In the genomic region with DNA sequence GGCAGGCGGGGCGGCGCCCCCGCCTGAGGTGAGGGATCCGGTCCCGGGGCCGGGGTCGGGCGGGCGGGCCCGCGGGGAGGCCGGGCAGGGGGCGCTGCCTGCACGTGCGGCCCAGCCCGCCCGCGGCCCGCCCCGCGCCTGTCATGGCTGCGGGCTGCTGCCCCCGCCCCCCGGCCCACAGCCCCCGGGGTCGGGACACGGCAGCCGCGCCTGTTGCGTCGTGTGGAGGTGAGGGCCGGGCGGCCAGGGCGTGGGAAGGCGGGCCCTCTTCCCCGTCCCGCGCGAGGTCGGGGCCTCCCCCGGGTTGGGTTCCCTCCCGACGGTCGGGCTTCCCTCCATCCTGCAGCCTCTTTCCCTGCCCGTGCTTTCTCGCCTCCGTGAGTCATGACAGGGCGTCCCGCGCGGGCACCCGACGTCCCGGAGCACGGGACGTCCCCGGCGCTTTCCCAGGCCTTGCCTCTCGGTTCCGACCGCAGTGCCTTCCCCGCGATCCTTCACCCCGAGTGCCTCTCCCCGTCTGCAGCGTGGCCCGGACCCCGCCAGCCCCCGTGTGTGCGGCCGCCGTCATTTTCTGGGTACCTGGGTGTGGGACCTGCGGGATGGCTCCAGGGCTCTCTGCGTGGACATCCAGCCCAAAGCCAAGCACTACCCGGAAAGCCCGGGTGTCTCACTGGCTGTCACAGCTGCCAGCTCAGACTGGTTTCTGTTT, we compare ENCODE assay signal across 1 cellular context.
TF ChIP-seq lines count a peak whose summit lies in the region.

No MANE protein-coding gene starts in this region.

TF ChIP-seq in HepG2, 621 proteins besides CTCF, POLR2A, EP300 and RAD21 (continued from another document and continues in another):
- TF ChIP-seq, protein P1, sequence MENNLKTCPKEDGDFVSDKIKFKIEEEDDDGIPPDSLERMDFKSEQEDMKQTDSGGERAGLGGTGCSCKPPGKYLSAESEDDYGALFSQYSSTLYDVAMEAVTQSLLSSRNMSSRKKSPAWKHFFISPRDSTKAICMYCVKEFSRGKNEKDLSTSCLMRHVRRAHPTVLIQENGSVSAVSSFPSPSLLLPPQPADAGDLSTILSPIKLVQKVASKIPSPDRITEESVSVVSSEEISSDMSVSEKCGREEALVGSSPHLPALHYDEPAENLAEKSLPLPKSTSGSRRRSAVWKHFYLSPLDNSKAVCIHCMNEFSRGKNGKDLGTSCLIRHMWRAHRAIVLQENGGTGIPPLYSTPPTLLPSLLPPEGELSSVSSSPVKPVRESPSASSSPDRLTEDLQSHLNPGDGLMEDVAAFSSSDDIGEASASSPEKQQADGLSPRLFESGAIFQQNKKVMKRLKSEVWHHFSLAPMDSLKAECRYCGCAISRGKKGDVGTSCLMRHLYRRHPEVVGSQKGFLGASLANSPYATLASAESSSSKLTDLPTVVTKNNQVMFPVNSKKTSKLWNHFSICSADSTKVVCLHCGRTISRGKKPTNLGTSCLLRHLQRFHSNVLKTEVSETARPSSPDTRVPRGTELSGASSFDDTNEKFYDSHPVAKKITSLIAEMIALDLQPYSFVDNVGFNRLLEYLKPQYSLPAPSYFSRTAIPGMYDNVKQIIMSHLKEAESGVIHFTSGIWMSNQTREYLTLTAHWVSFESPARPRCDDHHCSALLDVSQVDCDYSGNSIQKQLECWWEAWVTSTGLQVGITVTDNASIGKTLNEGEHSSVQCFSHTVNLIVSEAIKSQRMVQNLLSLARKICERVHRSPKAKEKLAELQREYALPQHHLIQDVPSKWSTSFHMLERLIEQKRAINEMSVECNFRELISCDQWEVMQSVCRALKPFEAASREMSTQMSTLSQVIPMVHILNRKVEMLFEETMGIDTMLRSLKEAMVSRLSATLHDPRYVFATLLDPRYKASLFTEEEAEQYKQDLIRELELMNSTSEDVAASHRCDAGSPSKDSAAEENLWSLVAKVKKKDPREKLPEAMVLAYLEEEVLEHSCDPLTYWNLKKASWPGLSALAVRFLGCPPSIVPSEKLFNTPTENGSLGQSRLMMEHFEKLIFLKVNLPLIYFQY (CRISPR knock-in tag; IDR thresholded peaks at IDR 0.05; ENCODE audit: borderline replicate concordance) = no peak
- TF ChIP-seq, protein P2, sequence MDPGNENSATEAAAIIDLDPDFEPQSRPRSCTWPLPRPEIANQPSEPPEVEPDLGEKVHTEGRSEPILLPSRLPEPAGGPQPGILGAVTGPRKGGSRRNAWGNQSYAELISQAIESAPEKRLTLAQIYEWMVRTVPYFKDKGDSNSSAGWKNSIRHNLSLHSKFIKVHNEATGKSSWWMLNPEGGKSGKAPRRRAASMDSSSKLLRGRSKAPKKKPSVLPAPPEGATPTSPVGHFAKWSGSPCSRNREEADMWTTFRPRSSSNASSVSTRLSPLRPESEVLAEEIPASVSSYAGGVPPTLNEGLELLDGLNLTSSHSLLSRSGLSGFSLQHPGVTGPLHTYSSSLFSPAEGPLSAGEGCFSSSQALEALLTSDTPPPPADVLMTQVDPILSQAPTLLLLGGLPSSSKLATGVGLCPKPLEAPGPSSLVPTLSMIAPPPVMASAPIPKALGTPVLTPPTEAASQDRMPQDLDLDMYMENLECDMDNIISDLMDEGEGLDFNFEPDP (CRISPR knock-in tag; conservative IDR thresholded peaks at IDR 0.05) = 0 out of 2 replicates have a peak, but pooled peaks have one; percentile 75
- TF ChIP-seq ZFP36L2 (CRISPR knock-in tag; IDR thresholded peaks at IDR 0.05) = no peak
- TF ChIP-seq, protein P3, sequence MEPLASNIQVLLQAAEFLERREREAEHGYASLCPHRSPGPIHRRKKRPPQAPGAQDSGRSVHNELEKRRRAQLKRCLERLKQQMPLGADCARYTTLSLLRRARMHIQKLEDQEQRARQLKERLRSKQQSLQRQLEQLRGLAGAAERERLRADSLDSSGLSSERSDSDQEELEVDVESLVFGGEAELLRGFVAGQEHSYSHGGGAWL (CRISPR knock-in tag; IDR thresholded peaks at IDR 0.05) = peak; percentile 77; the same call in 1 of the 2 replicates
- no peak for TF ChIP-seq GTF2F1 (IDR thresholded peaks at IDR 0.05; ENCODE audit: low read length)
- 0 out of 2 replicates have a peak, but pooled peaks have one; percentile 32 for TF ChIP-seq CC2D1A (CRISPR knock-in tag; IDR thresholded peaks at IDR 0.05)
- 0 out of 2 replicates have a peak, but pooled peaks have one; percentile 16 for TF ChIP-seq ZNF607 (CRISPR knock-in tag; IDR thresholded peaks at IDR 0.05; ENCODE audit: borderline replicate concordance)
- no peak for TF ChIP-seq ZNF12 (CRISPR knock-in tag; IDR thresholded peaks at IDR 0.05)
- no peak for TF ChIP-seq MLLT10 (CRISPR knock-in tag; IDR thresholded peaks at IDR 0.05)
- TF ChIP-seq FOXC1 (CRISPR knock-in tag; IDR thresholded peaks at IDR 0.05; ENCODE audit: borderline replicate concordance) = peak; percentile 73; the same call in 1 of the 2 replicates
- TF ChIP-seq, protein P4, sequence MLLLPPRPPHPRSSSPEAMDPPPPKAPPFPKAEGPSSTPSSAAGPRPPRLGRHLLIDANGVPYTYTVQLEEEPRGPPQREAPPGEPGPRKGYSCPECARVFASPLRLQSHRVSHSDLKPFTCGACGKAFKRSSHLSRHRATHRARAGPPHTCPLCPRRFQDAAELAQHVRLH (CRISPR knock-in tag; IDR thresholded peaks at IDR 0.05; ENCODE audit: borderline replicate concordance, low read depth) = 0 out of 2 replicates have a peak, but pooled peaks have one; percentile 15
- TF ChIP-seq, protein P5, sequence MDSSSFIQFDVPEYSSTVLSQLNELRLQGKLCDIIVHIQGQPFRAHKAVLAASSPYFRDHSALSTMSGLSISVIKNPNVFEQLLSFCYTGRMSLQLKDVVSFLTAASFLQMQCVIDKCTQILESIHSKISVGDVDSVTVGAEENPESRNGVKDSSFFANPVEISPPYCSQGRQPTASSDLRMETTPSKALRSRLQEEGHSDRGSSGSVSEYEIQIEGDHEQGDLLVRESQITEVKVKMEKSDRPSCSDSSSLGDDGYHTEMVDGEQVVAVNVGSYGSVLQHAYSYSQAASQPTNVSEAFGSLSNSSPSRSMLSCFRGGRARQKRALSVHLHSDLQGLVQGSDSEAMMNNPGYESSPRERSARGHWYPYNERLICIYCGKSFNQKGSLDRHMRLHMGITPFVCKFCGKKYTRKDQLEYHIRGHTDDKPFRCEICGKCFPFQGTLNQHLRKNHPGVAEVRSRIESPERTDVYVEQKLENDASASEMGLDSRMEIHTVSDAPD (CRISPR knock-in tag; IDR thresholded peaks at IDR 0.05) = no peak
- TF ChIP-seq ZNF883 (CRISPR knock-in tag; IDR thresholded peaks at IDR 0.05; ENCODE audit: not compliant biosample characterization) = peak; percentile 69
- TF ChIP-seq ZNF598 (CRISPR knock-in tag; IDR thresholded peaks at IDR 0.05; ENCODE audit: borderline replicate concordance) = 0 out of 2 replicates have a peak, but pooled peaks have one; percentile 43
- TF ChIP-seq MXI1 (IDR thresholded peaks at IDR 0.05; ENCODE audit: borderline replicate concordance, low read depth, low read length) = peak; percentile 20; the same call in 1 of the 3 replicates
- TF ChIP-seq, protein P6, sequence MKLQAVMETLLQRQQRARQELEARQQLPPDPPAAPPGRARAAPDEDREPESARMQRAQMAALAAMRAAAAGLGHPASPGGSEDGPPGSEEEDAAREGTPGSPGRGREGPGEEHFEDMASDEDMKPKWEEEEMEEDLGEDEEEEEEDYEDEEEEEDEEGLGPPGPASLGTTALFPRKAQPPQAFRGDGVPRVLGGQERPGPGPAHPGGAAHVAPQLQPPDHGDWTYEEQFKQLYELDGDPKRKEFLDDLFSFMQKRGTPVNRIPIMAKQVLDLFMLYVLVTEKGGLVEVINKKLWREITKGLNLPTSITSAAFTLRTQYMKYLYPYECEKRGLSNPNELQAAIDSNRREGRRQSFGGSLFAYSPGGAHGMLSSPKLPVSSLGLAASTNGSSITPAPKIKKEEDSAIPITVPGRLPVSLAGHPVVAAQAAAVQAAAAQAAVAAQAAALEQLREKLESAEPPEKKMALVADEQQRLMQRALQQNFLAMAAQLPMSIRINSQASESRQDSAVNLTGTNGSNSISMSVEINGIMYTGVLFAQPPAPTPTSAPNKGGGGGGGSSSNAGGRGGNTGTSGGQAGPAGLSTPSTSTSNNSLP (IDR thresholded peaks at IDR 0.05; ENCODE audit: low read depth, low read length) = no peak
- TF ChIP-seq, protein P7, sequence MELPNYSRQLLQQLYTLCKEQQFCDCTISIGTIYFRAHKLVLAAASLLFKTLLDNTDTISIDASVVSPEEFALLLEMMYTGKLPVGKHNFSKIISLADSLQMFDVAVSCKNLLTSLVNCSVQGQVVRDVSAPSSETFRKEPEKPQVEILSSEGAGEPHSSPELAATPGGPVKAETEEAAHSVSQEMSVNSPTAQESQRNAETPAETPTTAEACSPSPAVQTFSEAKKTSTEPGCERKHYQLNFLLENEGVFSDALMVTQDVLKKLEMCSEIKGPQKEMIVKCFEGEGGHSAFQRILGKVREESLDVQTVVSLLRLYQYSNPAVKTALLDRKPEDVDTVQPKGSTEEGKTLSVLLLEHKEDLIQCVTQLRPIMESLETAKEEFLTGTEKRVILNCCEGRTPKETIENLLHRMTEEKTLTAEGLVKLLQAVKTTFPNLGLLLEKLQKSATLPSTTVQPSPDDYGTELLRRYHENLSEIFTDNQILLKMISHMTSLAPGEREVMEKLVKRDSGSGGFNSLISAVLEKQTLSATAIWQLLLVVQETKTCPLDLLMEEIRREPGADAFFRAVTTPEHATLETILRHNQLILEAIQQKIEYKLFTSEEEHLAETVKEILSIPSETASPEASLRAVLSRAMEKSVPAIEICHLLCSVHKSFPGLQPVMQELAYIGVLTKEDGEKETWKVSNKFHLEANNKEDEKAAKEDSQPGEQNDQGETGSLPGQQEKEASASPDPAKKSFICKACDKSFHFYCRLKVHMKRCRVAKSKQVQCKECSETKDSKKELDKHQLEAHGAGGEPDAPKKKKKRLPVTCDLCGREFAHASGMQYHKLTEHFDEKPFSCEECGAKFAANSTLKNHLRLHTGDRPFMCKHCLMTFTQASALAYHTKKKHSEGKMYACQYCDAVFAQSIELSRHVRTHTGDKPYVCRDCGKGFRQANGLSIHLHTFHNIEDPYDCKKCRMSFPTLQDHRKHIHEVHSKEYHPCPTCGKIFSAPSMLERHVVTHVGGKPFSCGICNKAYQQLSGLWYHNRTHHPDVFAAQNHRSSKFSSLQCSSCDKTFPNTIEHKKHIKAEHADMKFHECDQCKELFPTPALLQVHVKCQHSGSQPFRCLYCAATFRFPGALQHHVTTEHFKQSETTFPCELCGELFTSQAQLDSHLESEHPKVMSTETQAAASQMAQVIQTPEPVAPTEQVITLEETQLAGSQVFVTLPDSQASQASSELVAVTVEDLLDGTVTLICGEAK (IDR thresholded peaks at IDR 0.05) = no peak
- TF ChIP-seq, protein P7 (CRISPR knock-in tag; IDR thresholded peaks at IDR 0.05) = peak; percentile 49; the same call in 1 of the 2 replicates
- TF ChIP-seq GABPB1 (CRISPR knock-in tag; IDR thresholded peaks at IDR 0.05) = peak; percentile 46; the same call in 1 of the 2 replicates
- TF ChIP-seq ZSCAN31 (CRISPR knock-in tag; IDR thresholded peaks at IDR 0.05; ENCODE audit: low read depth) = 0 out of 2 replicates have a peak, but pooled peaks have one; percentile 27
- TF ChIP-seq ARHGAP35 (CRISPR knock-in tag; IDR thresholded peaks at IDR 0.05; ENCODE audit: borderline replicate concordance) = peak; percentile 74
- no peak for TF ChIP-seq ZSCAN25 (CRISPR knock-in tag; IDR thresholded peaks at IDR 0.05)
- TF ChIP-seq ZSCAN30 (CRISPR knock-in tag; IDR thresholded peaks at IDR 0.05) = no peak
- no peak for TF ChIP-seq SP140L (CRISPR knock-in tag; IDR thresholded peaks at IDR 0.05; ENCODE audit: borderline replicate concordance)
- TF ChIP-seq, protein P8, sequence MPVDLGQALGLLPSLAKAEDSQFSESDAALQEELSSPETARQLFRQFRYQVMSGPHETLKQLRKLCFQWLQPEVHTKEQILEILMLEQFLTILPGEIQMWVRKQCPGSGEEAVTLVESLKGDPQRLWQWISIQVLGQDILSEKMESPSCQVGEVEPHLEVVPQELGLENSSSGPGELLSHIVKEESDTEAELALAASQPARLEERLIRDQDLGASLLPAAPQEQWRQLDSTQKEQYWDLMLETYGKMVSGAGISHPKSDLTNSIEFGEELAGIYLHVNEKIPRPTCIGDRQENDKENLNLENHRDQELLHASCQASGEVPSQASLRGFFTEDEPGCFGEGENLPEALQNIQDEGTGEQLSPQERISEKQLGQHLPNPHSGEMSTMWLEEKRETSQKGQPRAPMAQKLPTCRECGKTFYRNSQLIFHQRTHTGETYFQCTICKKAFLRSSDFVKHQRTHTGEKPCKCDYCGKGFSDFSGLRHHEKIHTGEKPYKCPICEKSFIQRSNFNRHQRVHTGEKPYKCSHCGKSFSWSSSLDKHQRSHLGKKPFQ (CRISPR knock-in tag; IDR thresholded peaks at IDR 0.05; ENCODE audit: insufficient replicate concordance) = no peak
- TF ChIP-seq, protein P9, sequence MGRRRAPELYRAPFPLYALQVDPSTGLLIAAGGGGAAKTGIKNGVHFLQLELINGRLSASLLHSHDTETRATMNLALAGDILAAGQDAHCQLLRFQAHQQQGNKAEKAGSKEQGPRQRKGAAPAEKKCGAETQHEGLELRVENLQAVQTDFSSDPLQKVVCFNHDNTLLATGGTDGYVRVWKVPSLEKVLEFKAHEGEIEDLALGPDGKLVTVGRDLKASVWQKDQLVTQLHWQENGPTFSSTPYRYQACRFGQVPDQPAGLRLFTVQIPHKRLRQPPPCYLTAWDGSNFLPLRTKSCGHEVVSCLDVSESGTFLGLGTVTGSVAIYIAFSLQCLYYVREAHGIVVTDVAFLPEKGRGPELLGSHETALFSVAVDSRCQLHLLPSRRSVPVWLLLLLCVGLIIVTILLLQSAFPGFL (CRISPR knock-in tag; IDR thresholded peaks at IDR 0.05) = 0 out of 2 replicates have a peak, but pooled peaks have one; percentile 45
- no peak for TF ChIP-seq SIN3B (IDR thresholded peaks at IDR 0.05; ENCODE audit: low read length)
- no peak for TF ChIP-seq ZNF709 (CRISPR knock-in tag; IDR thresholded peaks at IDR 0.05)
- no peak for TF ChIP-seq ELF4 (CRISPR knock-in tag; IDR thresholded peaks at IDR 0.05; ENCODE audit: borderline replicate concordance)
- TF ChIP-seq ZFP82 (CRISPR knock-in tag; IDR thresholded peaks at IDR 0.05; ENCODE audit: borderline replicate concordance) = no peak
- TF ChIP-seq ZNF841 (CRISPR knock-in tag; IDR thresholded peaks at IDR 0.05; ENCODE audit: borderline replicate concordance) = no peak
